22 cellular contexts compared by ENCODE assay signal in the genomic region with DNA sequence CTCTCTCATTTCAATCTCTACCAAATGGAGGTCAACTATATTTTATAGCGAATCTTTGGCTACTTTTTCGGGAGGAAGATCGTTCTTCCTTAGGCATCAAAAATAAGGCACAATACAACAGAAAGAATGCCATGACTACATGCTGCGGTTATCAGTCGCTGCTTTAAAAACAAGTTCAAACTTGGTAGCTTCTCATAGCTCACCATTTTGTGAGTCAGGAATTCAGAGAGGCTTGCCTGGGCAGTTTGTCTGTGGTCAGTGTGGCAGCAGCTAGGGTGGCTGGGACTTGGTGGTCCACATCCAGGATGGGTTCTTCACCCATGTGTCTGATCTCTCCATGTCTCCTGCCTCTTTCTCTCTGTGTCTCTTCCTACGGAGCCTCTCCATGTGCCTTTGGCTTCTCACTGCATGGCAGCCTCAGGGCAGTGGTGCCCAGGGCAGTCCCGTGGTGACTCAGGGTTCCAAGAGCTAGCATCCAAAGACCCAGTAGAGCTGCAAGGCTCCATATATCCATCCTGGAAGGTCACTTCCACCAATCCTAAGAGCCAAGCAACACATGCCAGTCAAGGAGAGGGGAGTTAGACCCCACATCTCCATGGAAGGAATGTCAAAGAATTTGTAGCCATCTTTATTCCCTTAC. TPM values are rescaled to one million over a fixed set of nuclear protein-coding genes. Genes with fewer than 3 reads are reported as not detected.
"Had no signal": no experiment of that assay in that cellular context is flagged by ENCODE, and none has a peak within 500 bp of the region (broad histone marks: within the 10 kb centered on the region; RNA-seq: fewer than 3 reads in every experiment).

No MANE protein-coding gene starts in this region.

- H3K27me3 ChIP-seq: hepatocyte, tibial nerve, vagina had no signal

- ATAC-seq: left colon; lower lobe of right lung; stimulated activated naive CD8-positive, alpha-beta T cell treated with anti-CD3 and anti-CD28 coated beads, Interleukin-15, Interleukin-2, amounts not matched to agents 100 U/mL and 50 U/mL, for 24 hours had no signal

- H3K9me3 ChIP-seq: lower lobe of right lung, tibial nerve, vagina had no signal

- H3K27ac Mint-ChIP-seq: activated CD4-positive, alpha-beta memory T cell treated with anti-CD3 and anti-CD28 coated beads, Interleukin-2, amount 10 ng/mL, durations not matched to agents 7 days and 5 days; activated naive CD8-positive, alpha-beta T cell; mesothelial cell of epicardium; nephron had no signal

- DNase-seq: activated CD4-positive, alpha-beta memory T cell treated with anti-CD3 and anti-CD28 coated beads, Interleukin-2, amount 10 ng/mL, durations not matched to agents 7 days and 5 days; activated CD4-positive, alpha-beta T cell treated with anti-CD3 and anti-CD28 coated beads for 48 hours; activated CD4-positive, CD25-positive, alpha-beta regulatory T cell; activated gamma-delta T cell treated with Interleukin-2 at 50 U/mL for 16 hours; left colon; lower lobe of right lung; posterior cingulate gyrus; stimulated activated CD4-positive, alpha-beta T cell treated with anti-CD3 and anti-CD28 coated beads, Interleukin-12 subunit alpha, Interleukin-12 subunit beta, amount 100 ng/mL, for 4 hours; stimulated activated CD4-positive, alpha-beta T cell treated with anti-CD3 and anti-CD28 coated beads, Interleukin-1b, Interleukin-23, amount 100 ng/mL, for 48 hours; stimulated activated naive CD8-positive, alpha-beta T cell treated with anti-CD3 and anti-CD28 coated beads, Interleukin-15, Interleukin-2, amounts not matched to agents 100 U/mL and 50 U/mL, for 24 hours; T-helper 1 cell; T-helper 9 cell had no signal

- H3K4me1 Mint-ChIP-seq: mesothelial cell of epicardium had no signal

- H3K4me1 ChIP-seq: lower lobe of right lung, tibial nerve, vagina had no signal

- H3K36me3 ChIP-seq: lower lobe of right lung, tibial nerve, vagina had no signal

- H3K36me3 Mint-ChIP-seq: mesothelial cell of epicardium had no signal

- H3K9me3 Mint-ChIP-seq: activated CD4-positive, alpha-beta memory T cell treated with anti-CD3 and anti-CD28 coated beads, Interleukin-2, amount 10 ng/mL, durations not matched to agents 7 days and 5 days; mesothelial cell of epicardium had no signal

- FAIRE-seq: islet of Langerhans had no signal

- H3K4me3 Mint-ChIP-seq: activated CD4-positive, alpha-beta memory T cell treated with anti-CD3 and anti-CD28 coated beads, Interleukin-2, amount 10 ng/mL, durations not matched to agents 7 days and 5 days; activated naive CD8-positive, alpha-beta T cell; mesothelial cell of epicardium; nephron had no signal

- H3K27me3 Mint-ChIP-seq: activated CD4-positive, alpha-beta memory T cell treated with anti-CD3 and anti-CD28 coated beads, Interleukin-2, amount 10 ng/mL, durations not matched to agents 7 days and 5 days; activated naive CD8-positive, alpha-beta T cell had no signal

- H3K27ac ChIP-seq: hepatocyte, lower lobe of right lung, tibial nerve, vagina had no signal

- H3K4me3 ChIP-seq: hepatocyte, lower lobe of right lung, tibial nerve, vagina had no signal

RNA-seq across cellular contexts. Expression of a gene that starts 10.4 kb away (rescaled TPM):
- total RNA-seq: cardiac septum, dermis microvascular lymphatic vessel endothelial cell, glomerular endothelial cell, mesothelial cell of epicardium had no signal
